1 cellular context compared by ENCODE assay signal in the genomic region with DNA sequence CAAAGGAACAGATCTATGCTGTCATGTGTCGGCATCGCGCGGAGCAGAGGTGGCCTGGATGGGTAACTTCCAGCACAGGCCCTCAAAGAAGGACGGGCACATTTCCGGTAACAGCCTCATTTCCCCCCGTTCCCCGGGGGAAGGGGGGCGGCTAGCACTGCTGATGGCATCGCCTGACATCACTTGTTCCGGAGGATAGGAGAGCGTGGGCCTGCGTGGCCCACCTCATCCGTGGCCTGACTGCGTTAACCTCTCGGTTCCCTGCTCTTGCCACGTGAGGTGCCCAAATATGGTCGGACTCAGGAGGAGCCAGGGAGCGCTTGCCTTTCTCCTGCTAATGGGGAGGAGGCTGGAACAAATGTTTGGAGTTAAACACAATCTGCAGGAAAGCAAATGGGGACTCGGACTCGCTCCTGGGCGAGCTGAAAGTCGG.
TF ChIP-seq lines count a peak whose summit lies in the region.

TSS of gene AKAP12 (plus strand) at position 365 of the 433 bp plus-strand sequence. CDS start 596 bp downstream, outside the sequence.

TF ChIP-seq in GM12878, 131 proteins besides CTCF, POLR2A, EP300 and RAD21 (continued from another document):
- no peak for TF ChIP-seq ZBTB33 (IDR thresholded peaks at IDR 0.05)
- no peak for TF ChIP-seq ZNF207 (IDR thresholded peaks at IDR 0.05; ENCODE audit: borderline replicate concordance)
- TF ChIP-seq ZZZ3 (IDR thresholded peaks at IDR 0.05; ENCODE audit: control insufficient read depth, insufficient read length, low read depth) = no peak
- TF ChIP-seq PML (IDR thresholded peaks at IDR 0.05; ENCODE audit: low read length) = no peak
- TF ChIP-seq BMI1 (IDR thresholded peaks at IDR 0.05; ENCODE audit: borderline replicate concordance) = no peak
- TF ChIP-seq POLR2AphosphoS2 (IDR thresholded peaks at IDR 0.05; ENCODE audit: low read depth, low read length) = no peak
- TF ChIP-seq SPI1 (IDR thresholded peaks at IDR 0.05; ENCODE audit: borderline replicate concordance, insufficient read depth, low read depth, low read length) = no peak
- no peak for TF ChIP-seq SREBF1 (IDR thresholded peaks at IDR 0.05; ENCODE audit: low read length)
- no peak for TF ChIP-seq MYC (IDR thresholded peaks at IDR 0.05; ENCODE audit: insufficient read depth, insufficient read length, insufficient replicate concordance, low read length, severe bottlenecking)
- TF ChIP-seq MTA2 (IDR thresholded peaks at IDR 0.05; ENCODE audit: low read depth) = no peak
- TF ChIP-seq, protein P1, sequence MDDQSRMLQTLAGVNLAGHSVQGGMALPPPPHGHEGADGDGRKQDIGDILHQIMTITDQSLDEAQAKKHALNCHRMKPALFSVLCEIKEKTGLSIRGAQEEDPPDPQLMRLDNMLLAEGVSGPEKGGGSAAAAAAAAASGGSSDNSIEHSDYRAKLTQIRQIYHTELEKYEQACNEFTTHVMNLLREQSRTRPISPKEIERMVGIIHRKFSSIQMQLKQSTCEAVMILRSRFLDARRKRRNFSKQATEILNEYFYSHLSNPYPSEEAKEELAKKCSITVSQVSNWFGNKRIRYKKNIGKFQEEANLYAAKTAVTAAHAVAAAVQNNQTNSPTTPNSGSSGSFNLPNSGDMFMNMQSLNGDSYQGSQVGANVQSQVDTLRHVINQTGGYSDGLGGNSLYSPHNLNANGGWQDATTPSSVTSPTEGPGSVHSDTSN (IDR thresholded peaks at IDR 0.05; ENCODE audit: insufficient replicate concordance, low read depth, low read length) = no peak
- TF ChIP-seq HCFC1 (IDR thresholded peaks at IDR 0.05; ENCODE audit: low read length) = no peak
- no peak for TF ChIP-seq GATAD2B (conservative IDR thresholded peaks at IDR 0.05; ENCODE audit: low read depth)
